Comparison of ENCODE assay signal across 8 cellular contexts in genomic region chr2:88055436-88056128, GRCh38. TPM values are rescaled to one million over a fixed set of nuclear protein-coding genes. Genes with fewer than 3 reads are reported as not detected.
DNase-seq lines count a peak whose midpoint lies in the region; ATAC-seq and TF ChIP-seq lines count a peak whose summit lies in the region.

Gene KRCC1 (minus strand): TSS chr2:88055783. CDS start chr2:88028563, 27,220 bp downstream.

- POLR2A ChIA-PET in AG04450 (lab: Yijun Ruan, JAX), result interaction anchor here (1.0 to 1.2 kb wide), 2 partner anchors 34 to 39 kb away, joined by 4 to 6 read pairs; no protein-coding TSS in a partner anchor

- H3K27ac ChIP-seq in AG04450 (ENCODE audit: low read depth, low read length) (peak within 1 kb of the TSS; percentile 94), VCaP (peak within 1 kb of the TSS; percentile 87), skeletal muscle tissue (ENCODE audit: low read depth, low read length) (peak within 1 kb of the TSS; percentile 94)

- no peaks in the 10 kb centered on the region for H3K36me3 ChIP-seq in skeletal muscle tissue (ENCODE audit: control insufficient read depth in 3 of 3, insufficient read depth in 3 of 3, low read length in 3 of 3)

- CTCF ChIA-PET in AG04450 (lab: Charles Lee), result no interaction called here

- H3K9me3 ChIP-seq in AG04450 (ENCODE audit: control insufficient read depth, insufficient read depth, low read length) (peaks cover 3% of the 10 kb centered on the region; the same call in 1 of the 2 replicates), iPS-18c (ENCODE audit: control insufficient read depth, insufficient read depth, low read length) (no peaks in the 10 kb centered on the region), skeletal muscle tissue (ENCODE audit: control insufficient read depth in 3 of 3, low read length in 3 of 3) (no peaks in the 10 kb centered on the region)

- ATAC-seq in GM18907 (IDR thresholded peaks at IDR 0.05; ENCODE audit: unreplicated experiment), result peak; percentile 93
- ATAC-seq in HG03139 (IDR thresholded peaks at IDR 0.05; ENCODE audit: unreplicated experiment), result peak; percentile 84

- TF ChIP-seq CTCF in AG04450 (IDR thresholded peaks at IDR 0.05; ENCODE audit: low read depth, low read length), result no peak
- no peak for TF ChIP-seq CTCF in VCaP (conservative IDR thresholded peaks at IDR 0.05)

- in situ Hi-C loops in T47D (cut with HindIII; ENCODE audit: low pct_unique_long_range_greater_than_20kb, low sequenced_read_pairs), result no loop called here

- H3K9ac ChIP-seq in skeletal muscle tissue (ENCODE audit: low read depth in 1 of 3, low read length in 3 of 3), result peak within 1 kb of the TSS; percentile 90 to 94 (median 94)

- DNase-seq in AG04450 (ENCODE audit: low read depth, low spot score), result peak; percentile 90
- DNase-seq in NCI-H2196 treated with DMSO at 0.1 percent for 48 hours (lab: John Stamatoyannopoulos, UW; ENCODE audit: unreplicated experiment), result peak; percentile 65
- peak; percentile 86 to 94 for DNase-seq in T47D (ENCODE audit: low read depth in 1 of 2, low spot score in 1 of 2)

- H3K4me1 ChIP-seq in skeletal muscle tissue (ENCODE audit: control insufficient read depth in 3 of 3, insufficient read depth in 3 of 3, low read length in 3 of 3), result peaks cover 19 to 28% (median 27%) of the 10 kb centered on the region in 3 donors

- H3K4me3 ChIP-seq in AG04450 (ENCODE audit: low read depth, low read length) (peak within 1 kb of the TSS; percentile 80), iPS-18c (ENCODE audit: insufficient read depth, low read depth, low read length) (peak within 1 kb of the TSS; percentile 64), skeletal muscle tissue (ENCODE audit: low read length in 3 of 3) (peak within 1 kb of the TSS; percentile 62 to 97 (median 75))

- H3K27me3 ChIP-seq in AG04450 (ENCODE audit: control insufficient read depth, insufficient read depth, low read length) (no peaks in the 10 kb centered on the region), skeletal muscle tissue (ENCODE audit: control insufficient read depth in 3 of 3, insufficient read depth in 3 of 3, low read length in 3 of 3) (no peaks in the 10 kb centered on the region)

RNA-seq across cellular contexts. Expression of gene KRCC1, which starts in this region (rescaled TPM):
- polyA plus RNA-seq in AG04450 (2011; rRNA removed), result 26.7 and 42.6 TPM in 2 replicates
- 5.4 and 10.4 TPM in 2 replicates for polyA minus RNA-seq in AG04450 (2011; rRNA and poly(A)+ RNA removed)
- total RNA-seq in skeletal muscle tissue, result 11.5 TPM

Comparison
In these comparisons a context has a peak if more than half of its experiments do, and no peak if none do; other contexts are left out.
1. Peak in every context shown above with its lines: DNase-seq, ATAC-seq, H3K4me3 ChIP-seq and H3K27ac ChIP-seq.